In genomic region chr11:119077839-119078238, GRCh38 we compare ENCODE assay signal across 24 cellular contexts.
"Had no signal": no experiment of that assay in that cellular context is flagged by ENCODE, and none has a peak within 500 bp of the region (broad histone marks: within the 10 kb centered on the region; RNA-seq: fewer than 3 reads in every experiment).

No MANE protein-coding gene starts in this region.

- H3K9ac ChIP-seq: parathyroid adenoma had no signal

- H3K27me3 ChIP-seq: hepatocyte, left lung, right atrium auricular region, right lobe of liver, suprapubic skin, tibial artery, upper lobe of right lung had no signal

- H3K9me3 Mint-ChIP-seq: naive thymus-derived CD8-positive, alpha-beta T cell; nephron; neural crest cell; stimulated activated effector memory CD8-positive, alpha-beta T cell treated with anti-CD3 and anti-CD28 coated beads, Interleukin-12 subunit alpha, Interleukin-12 subunit beta, amount 100 ng/mL, for 72 hours; stimulated activated naive CD8-positive, alpha-beta T cell treated with anti-CD3 and anti-CD28 coated beads, Interleukin-15, Interleukin-2, amounts not matched to agents 100 ng/mL and 50 ng/mL, for 24 hours had no signal

- H3K9me3 ChIP-seq: left lung, lower lobe of right lung, right atrium auricular region, right lobe of liver, suprapubic skin, thoracic aorta, tibial artery, upper lobe of right lung had no signal

- H3K4me3 Mint-ChIP-seq: naive thymus-derived CD8-positive, alpha-beta T cell; nephron; neural crest cell; stimulated activated effector memory CD8-positive, alpha-beta T cell treated with anti-CD3 and anti-CD28 coated beads, Interleukin-12 subunit alpha, Interleukin-12 subunit beta, amount 100 ng/mL, for 72 hours; stimulated activated naive CD8-positive, alpha-beta T cell treated with anti-CD3 and anti-CD28 coated beads, Interleukin-15, Interleukin-2, amounts not matched to agents 100 ng/mL and 50 ng/mL, for 24 hours had no signal

- H2AFZ ChIP-seq: hepatocyte, parathyroid adenoma had no signal

- H3K4me3 ChIP-seq: hepatocyte, left lung, lower lobe of right lung, right atrium auricular region, right lobe of liver, suprapubic skin, thoracic aorta, tibial artery, upper lobe of right lung had no signal

- H3K79me2 ChIP-seq: hepatocyte, parathyroid adenoma had no signal

- H3K27ac ChIP-seq: hepatocyte, left lung, lower lobe of right lung, parathyroid adenoma, right atrium auricular region, right lobe of liver, suprapubic skin, thoracic aorta, tibial artery, upper lobe of right lung had no signal

- H3K4me1 Mint-ChIP-seq: nephron had no signal

- H3K4me1 ChIP-seq: lower lobe of right lung, parathyroid adenoma, right atrium auricular region, right lobe of liver, suprapubic skin, tibial artery, upper lobe of right lung had no signal

- DNase-seq: kidney glomerular epithelial cell; left cardiac atrium; left lung; lower lobe of right lung; mammary epithelial cell; mesenchymal stem cell; naive thymus-derived CD8-positive, alpha-beta T cell; nucleus accumbens; stimulated activated CD4-positive, alpha-beta T cell treated with anti-CD3 and anti-CD28 coated beads, Interleukin-4, amount 100 ng/mL, for 24 hours; stimulated activated naive CD4-positive, alpha-beta T cell; tibial artery; trophoblast cell; upper lobe of right lung had no signal

- ATAC-seq: left cardiac atrium; left lung; lower lobe of right lung; naive thymus-derived CD8-positive, alpha-beta T cell; right lobe of liver; stimulated activated effector memory CD8-positive, alpha-beta T cell treated with anti-CD3 and anti-CD28 coated beads, Interleukin-12 subunit alpha, Interleukin-12 subunit beta, amount 100 ng/mL, for 72 hours; upper lobe of right lung had no signal

- H3K4me2 ChIP-seq: hepatocyte had no signal

- H3K27ac Mint-ChIP-seq: nephron; progenitor cell of endocrine pancreas; stimulated activated effector memory CD8-positive, alpha-beta T cell treated with anti-CD3 and anti-CD28 coated beads, Interleukin-12 subunit alpha, Interleukin-12 subunit beta, amount 100 ng/mL, for 72 hours; stimulated activated naive CD8-positive, alpha-beta T cell treated with anti-CD3 and anti-CD28 coated beads, Interleukin-15, Interleukin-2, amounts not matched to agents 100 ng/mL and 50 ng/mL, for 24 hours had no signal

- H3K27me3 Mint-ChIP-seq: naive thymus-derived CD8-positive, alpha-beta T cell; progenitor cell of endocrine pancreas; stimulated activated naive CD8-positive, alpha-beta T cell treated with anti-CD3 and anti-CD28 coated beads, Interleukin-15, Interleukin-2, amounts not matched to agents 100 ng/mL and 50 ng/mL, for 24 hours had no signal
